In the genomic region with DNA sequence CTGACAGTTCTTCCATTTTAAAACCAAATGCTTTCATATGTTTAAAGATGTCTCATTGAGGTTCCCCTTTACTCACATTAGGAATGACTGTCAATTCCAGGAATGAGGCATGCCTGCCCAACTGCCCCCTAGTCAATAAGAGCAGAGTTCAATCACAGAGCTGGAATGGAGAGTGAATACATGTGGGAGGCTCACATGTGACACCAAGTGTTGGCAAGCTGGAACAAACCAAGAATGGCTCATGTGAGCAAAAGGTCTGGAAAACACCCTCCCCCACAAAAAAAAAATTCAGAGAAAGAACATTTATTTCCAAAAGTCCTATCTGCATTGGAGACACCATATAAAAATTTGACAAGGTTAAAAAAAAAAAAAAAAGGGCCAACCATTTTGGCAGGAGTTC, we compare ENCODE assay signal across 8 cellular contexts. TPM values are rescaled to one million over a fixed set of nuclear protein-coding genes. Genes with fewer than 3 reads are reported as not detected.
DNase-seq lines count a peak whose midpoint lies in the region; ATAC-seq and TF ChIP-seq lines count a peak whose summit lies in the region.

No MANE protein-coding gene starts in this region.

- ATAC-seq in GM18870 (IDR thresholded peaks at IDR 0.05; ENCODE audit: unreplicated experiment) = peak; percentile 34

- TF ChIP-seq CTCF in VCaP (conservative IDR thresholded peaks at IDR 0.05) (peak; percentile 32), fibroblast of villous mesenchyme (IDR thresholded peaks at IDR 0.05; ENCODE audit: insufficient read depth, low read depth, low read length) (no peak)

- H3K27ac ChIP-seq in VCaP = peak overlapping the region; percentile 97; the same call in 1 of the 2 replicates

- H3K4me3 ChIP-seq in fibroblast of villous mesenchyme (ENCODE audit: low read depth, low read length) = no peak overlapping the region

- DNase-seq in Ammon's horn (ENCODE audit: low spot score) (peak; percentile 56), fibroblast of villous mesenchyme (ENCODE audit: low read depth) (peak; percentile 72), renal cortical epithelial cell (ENCODE audit: low read depth) (peak; percentile 92), NCI-H2171 (lab: John Stamatoyannopoulos, UW) (no peak), NCI-H510A treated with DMSO at 0.1 percent for 48 hours (lab: John Stamatoyannopoulos, UW) (no peak), GOT3 (lab: John Stamatoyannopoulos, UW) (no peak)

RNA-seq across cellular contexts. Expression of a gene that starts 3.7 kb away (rescaled TPM):
- 74.3 and 87.6 TPM in 2 replicates for total RNA-seq in fibroblast of villous mesenchyme
- total RNA-seq in renal cortical epithelial cell = 43.6 and 91.2 TPM in 2 replicates

RNA-seq across cellular contexts. Expression of a gene that starts 3.8 kb away (rescaled TPM):
- total RNA-seq in fibroblast of villous mesenchyme = 114 and 130 TPM in 2 replicates
- total RNA-seq in renal cortical epithelial cell = 113 and 177 TPM in 2 replicates

RNA-seq across cellular contexts. Expression of a gene that starts 23.6 kb away (rescaled TPM):
- 84.1 and 108 TPM in 2 replicates for total RNA-seq in fibroblast of villous mesenchyme
- total RNA-seq in renal cortical epithelial cell = 52.8 and 133 TPM in 2 replicates

RNA-seq across cellular contexts. Expression of a gene that starts 23.9 kb away (rescaled TPM):
- total RNA-seq in fibroblast of villous mesenchyme = 66.9 and 77.0 TPM in 2 replicates
- total RNA-seq in renal cortical epithelial cell = 52.4 and 77.1 TPM in 2 replicates

Comparison
In these comparisons a context has a peak if more than half of its experiments do, and no peak if none do; other contexts are left out.
1. DNase-seq: peak in Ammon's horn (single experiment), fibroblast of villous mesenchyme (single experiment) and renal cortical epithelial cell (single experiment); none in NCI-H2171 (single experiment), NCI-H510A treated with DMSO at 0.1 percent for 48 hours (single experiment) and GOT3 (single experiment).